ENCODE assay signal across 1 cellular context in genomic region chr11:68683952-68684384, GRCh38.
TF ChIP-seq lines count a peak whose summit lies in the region.

No MANE protein-coding gene starts in this region.

TF ChIP-seq in H1, 55 proteins besides CTCF, POLR2A, EP300 and RAD21:
- TF ChIP-seq GABPA (IDR thresholded peaks at IDR 0.05; ENCODE audit: borderline replicate concordance, insufficient read depth, low read length) (no peak), RBBP5 (IDR thresholded peaks at IDR 0.05; ENCODE audit: borderline replicate concordance, low read depth, low read length) (0 out of 2 replicates have a peak, but pooled peaks have one; percentile 41), CHD2 (IDR thresholded peaks at IDR 0.05; ENCODE audit: low read length) (no peak), JUND (IDR thresholded peaks at IDR 0.05; ENCODE audit: low read length) (no peak), CBX8 (IDR thresholded peaks at IDR 0.05; ENCODE audit: borderline replicate concordance, low read depth, low read length) (no peak), YY1 (IDR thresholded peaks at IDR 0.05; ENCODE audit: low read depth, low read length) (no peak), BCL11A (IDR thresholded peaks at IDR 0.05; ENCODE audit: low read depth in 2 of 2, low read length in 2 of 2) (no peak), POU5F1 (IDR thresholded peaks at IDR 0.05; ENCODE audit: low read depth, low read length) (no peak), TBP (IDR thresholded peaks at IDR 0.05; ENCODE audit: low read depth, low read length) (no peak), PHF8 (conservative IDR thresholded peaks at IDR 0.05; ENCODE audit: low read depth, low read length) (0 out of 2 replicates have a peak, but pooled peaks have one; percentile 4), CTBP2 (IDR thresholded peaks at IDR 0.05; ENCODE audit: borderline replicate concordance, insufficient read depth, insufficient read length, low read length) (no peak), TAF7 (optimal IDR thresholded peaks at IDR 0.05; ENCODE audit: borderline replicate concordance, low read depth, low read length) (no peak), SAP30 (IDR thresholded peaks at IDR 0.05; ENCODE audit: insufficient read depth, insufficient replicate concordance, low read length) (no peak), SUZ12 (IDR thresholded peaks at IDR 0.05; ENCODE audit: low read length) (no peak; the same call in 1 of the 2 replicates)
- TF ChIP-seq, protein P1, sequence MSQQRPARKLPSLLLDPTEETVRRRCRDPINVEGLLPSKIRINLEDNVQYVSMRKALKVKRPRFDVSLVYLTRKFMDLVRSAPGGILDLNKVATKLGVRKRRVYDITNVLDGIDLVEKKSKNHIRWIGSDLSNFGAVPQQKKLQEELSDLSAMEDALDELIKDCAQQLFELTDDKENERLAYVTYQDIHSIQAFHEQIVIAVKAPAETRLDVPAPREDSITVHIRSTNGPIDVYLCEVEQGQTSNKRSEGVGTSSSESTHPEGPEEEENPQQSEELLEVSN (IDR thresholded peaks at IDR 0.05), result peak; percentile 43
